ENCODE assay signal across 12 cellular contexts in genomic region chr3:170350515-170351413, GRCh38. TPM values are rescaled to one million over a fixed set of nuclear protein-coding genes. Genes with fewer than 3 reads are reported as not detected.
DNase-seq lines count a peak whose midpoint lies in the region; ATAC-seq and TF ChIP-seq lines count a peak whose summit lies in the region.
"Had no signal": no experiment of that assay in that cellular context is flagged by ENCODE, and none has a peak within 500 bp of the region (broad histone marks: within the 10 kb centered on the region; RNA-seq: fewer than 3 reads in every experiment).

No MANE protein-coding gene starts in this region.

- no peaks in the 10 kb centered on the region for H3K79me2 ChIP-seq in osteoblast (ENCODE audit: insufficient read depth, low read length)

- TF ChIP-seq CTCF in osteoblast (IDR thresholded peaks at IDR 0.05; ENCODE audit: extremely low read depth, low read depth, low read length) (no peak), chondrocyte (IDR thresholded peaks at IDR 0.05) (no peak)

- H3K27me3 Mint-ChIP-seq in chondrocyte (ENCODE audit: low read depth) = no peaks in the 10 kb centered on the region

- H3K36me3 Mint-ChIP-seq in chondrocyte (ENCODE audit: low read depth) = no peaks in the 10 kb centered on the region
- H3K36me3 Mint-ChIP-seq: immature natural killer cell had no signal

- H3K27me3 ChIP-seq in osteoblast (ENCODE audit: insufficient read depth, low read length) = no peaks in the 10 kb centered on the region

- no peaks in the 10 kb centered on the region for H3K9me3 Mint-ChIP-seq in chondrocyte (ENCODE audit: low read depth)
- H3K9me3 Mint-ChIP-seq: immature natural killer cell had no signal

- no peaks in the 10 kb centered on the region for H3K9me3 ChIP-seq in osteoblast (ENCODE audit: low read depth, low read length)
- H3K9me3 ChIP-seq: SK-N-SH had no signal

- H4K20me1 ChIP-seq in osteoblast (ENCODE audit: insufficient read depth, low read length) = no peaks in the 10 kb centered on the region

- peak overlapping the region; percentile 4 for H2AFZ ChIP-seq in osteoblast (ENCODE audit: low read length)

- no peak overlapping the region for H3K4me3 Mint-ChIP-seq in chondrocyte (ENCODE audit: unreplicated experiment)
- H3K4me3 Mint-ChIP-seq: immature natural killer cell had no signal

- H3K4me3 ChIP-seq in osteoblast (ENCODE audit: insufficient read depth, low read length) = no peak overlapping the region

- ATAC-seq in GM18907 (IDR thresholded peaks at IDR 0.05; ENCODE audit: unreplicated experiment) (peak; percentile 50), HG02623 (IDR thresholded peaks at IDR 0.05; ENCODE audit: unreplicated experiment) (peak; percentile 33)

- no peaks in the 10 kb centered on the region for H3K36me3 ChIP-seq in osteoblast (ENCODE audit: insufficient read depth, low read length)

- H3K4me1 Mint-ChIP-seq in chondrocyte (ENCODE audit: low read depth) = peaks cover 26% of the 10 kb centered on the region

- H3K4me2 ChIP-seq in osteoblast (ENCODE audit: insufficient read depth, low read length) = no peak overlapping the region
- H3K4me2 ChIP-seq: SK-N-SH had no signal

- H3K27ac Mint-ChIP-seq in chondrocyte (ENCODE audit: unreplicated experiment) = no peak overlapping the region

- DNase-seq in MV-4-11 (lab: John Stamatoyannopoulos, UW) = peak; percentile 13
- no peak for DNase-seq in osteoblast (ENCODE audit: insufficient read length, low spot score, missing footprints)
- no peak for DNase-seq in chondrocyte (ENCODE audit: low spot score)
- no peak for DNase-seq in T1000 (lab: John Stamatoyannopoulos, UW)
- no peak for DNase-seq in NCI-H82 (lab: John Stamatoyannopoulos, UW)
- DNase-seq in HT-29 (ENCODE audit: low spot score) = no peak
- DNase-seq: DMS 273 treated with DMSO at 0.1 percent for 48 hours, immature natural killer cell, NCI-H2171, SK-N-SH had no signal

- peaks cover 4% of the 10 kb centered on the region for H3K4me1 ChIP-seq in osteoblast (ENCODE audit: insufficient read depth, low read length)

- no peak overlapping the region for H3K27ac ChIP-seq in osteoblast (ENCODE audit: low read depth, low read length)

RNA-seq across cellular contexts. Expression of gene SKIL, which starts 6.8 kb away (rescaled TPM):
- total RNA-seq in osteoblast (68.4 and 69.8 TPM in 2 replicates), chondrocyte (94.0 to 177 TPM (median 96.0 TPM) in 3 replicates)
- 51.7 and 54.2 TPM in 2 replicates for total RNA-seq in HT-29 (2014; rRNA removed; shearing (Covaris generic))
